8 cellular contexts compared by ENCODE assay signal in the genomic region with DNA sequence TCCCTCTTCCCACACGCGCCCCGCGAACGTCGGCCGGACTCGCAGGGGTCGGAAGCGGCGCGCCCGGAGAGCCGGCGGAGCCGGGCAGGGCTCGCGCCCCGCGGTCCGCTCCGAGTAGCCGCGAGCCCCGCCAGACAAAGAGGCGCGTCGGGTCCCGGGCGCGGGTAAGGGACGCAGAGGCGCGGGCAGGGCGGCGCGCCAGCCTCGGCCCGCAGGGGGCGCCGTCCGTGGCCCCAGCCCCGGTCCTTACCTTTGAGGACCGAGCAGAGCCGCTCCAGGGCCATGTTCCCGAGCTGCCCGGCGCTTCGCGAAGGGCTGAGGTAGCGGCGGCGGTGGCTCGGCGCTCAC. TPM values are rescaled to one million over a fixed set of nuclear protein-coding genes. Genes with fewer than 3 reads are reported as not detected.
A peak's percentile ranks its signal among the peaks of the same experiment; 100 is the strongest.
DNase-seq lines count a peak whose midpoint lies in the region; ATAC-seq lines count a peak whose summit lies in the region.

No MANE protein-coding gene starts in this region.

- WGBS in trophoblast cell (ENCODE audit: extremely low coverage, insufficient coverage, insufficient read length), result no CpG with 5 or more reads among the region's 55 CpGs

- H3K9me3 ChIP-seq in trophoblast cell (ENCODE audit: insufficient read depth, low read depth, low read length), result no peaks in the 10 kb centered on the region

- H3K36me3 ChIP-seq in trophoblast cell (ENCODE audit: control insufficient read depth in 1 of 2, insufficient read depth in 2 of 2, low read length in 2 of 2), result no peaks in the 10 kb centered on the region

- H3K23ac ChIP-seq in trophoblast cell (ENCODE audit: low read length), result no peak overlapping the region

- H3K27me3 ChIP-seq in trophoblast cell (ENCODE audit: insufficient read depth, low read length), result peaks cover 13% of the 10 kb centered on the region

- peak overlapping the region; percentile 61 for H4K8ac ChIP-seq in trophoblast cell (ENCODE audit: low read depth, low read length)

- no peak overlapping the region for H2AK5ac ChIP-seq in trophoblast cell (ENCODE audit: low read length)

- peak overlapping the region; percentile 6 for H3K14ac ChIP-seq in trophoblast cell (ENCODE audit: low read length)

- H4K12ac ChIP-seq in trophoblast cell (ENCODE audit: low read depth, low read length), result peak overlapping the region; percentile 39

- peaks cover 0 to 5% of the 10 kb centered on the region in 2 experiments for H3K4me1 ChIP-seq in trophoblast cell (ENCODE audit: control insufficient read depth in 1 of 2, insufficient read depth in 2 of 2, low read length in 2 of 2)

- H2AFZ ChIP-seq in trophoblast cell (ENCODE audit: insufficient read depth, low read length, poor library complexity), result peak overlapping the region; percentile 67

- H4K91ac ChIP-seq in trophoblast cell (ENCODE audit: low read depth, low read length), result peak overlapping the region; percentile 42

- no peak overlapping the region for H2BK12ac ChIP-seq in trophoblast cell (ENCODE audit: low read length)

- H3K79me2 ChIP-seq in trophoblast cell (ENCODE audit: control insufficient read depth, insufficient read depth, low read length, poor library complexity), result no peaks in the 10 kb centered on the region

- no peak overlapping the region for H2BK5ac ChIP-seq in trophoblast cell (ENCODE audit: low read depth, low read length, poor library complexity)

- H3K4me3 ChIP-seq in Jurkat, Clone E6-1 (ENCODE audit: low read length), result peak overlapping the region; percentile 74
- peak overlapping the region; percentile 74 for H3K4me3 ChIP-seq in trophoblast cell (ENCODE audit: low read depth, low read length)

- DNase-seq in GDM1 (lab: John Stamatoyannopoulos, UW), result peak; percentile 71
- peak; percentile 59 for DNase-seq in Jurkat, Clone E6-1 (ENCODE audit: low read depth, low spot score)
- peak; percentile 2 for DNase-seq in SIG-M5 (lab: John Stamatoyannopoulos, UW)
- DNase-seq in activated gamma-delta T cell (lab: John Stamatoyannopoulos, UW), result peak; percentile 30
- DNase-seq in glomerular visceral epithelial cell (ENCODE audit: extremely low spot score), result peak; percentile 73
- peak; percentile 38 to 69 for DNase-seq in trophoblast cell
- no peak for DNase-seq in AML-193 (lab: John Stamatoyannopoulos, UW)

- H3K18ac ChIP-seq in trophoblast cell (ENCODE audit: low read length), result peak overlapping the region; percentile 54

- H3K27ac ChIP-seq in trophoblast cell (ENCODE audit: low read depth, low read length), result no peak overlapping the region

- peak; percentile 61 for ATAC-seq in GM21825 (IDR thresholded peaks at IDR 0.05; ENCODE audit: unreplicated experiment)

- no peak overlapping the region for H3K9ac ChIP-seq in trophoblast cell (ENCODE audit: low read length)

- no peaks in the 10 kb centered on the region for H3K79me1 ChIP-seq in trophoblast cell (ENCODE audit: low read length)

- H3K4ac ChIP-seq in trophoblast cell (ENCODE audit: low read depth, low read length), result no peak overlapping the region

- no peak overlapping the region for H2BK120ac ChIP-seq in trophoblast cell (ENCODE audit: insufficient read depth, low read length, poor library complexity)

- peak overlapping the region; percentile 93 for H3K4me2 ChIP-seq in trophoblast cell (ENCODE audit: low read length)

RNA-seq across cellular contexts. Expression of a gene that starts 0.4 kb away (rescaled TPM):
- 90.3 TPM for polyA plus RNA-seq in Jurkat, Clone E6-1 (2012; ENCODE audit: insufficient read depth, insufficient read length)
- 13.5 and 15.0 TPM in 2 replicates for polyA plus RNA-seq in trophoblast cell (2013)

Comparison
In these comparisons a context has a peak if more than half of its experiments do, and no peak if none do; other contexts are left out.
1. DNase-seq: peak in GDM1 (single experiment), Jurkat, Clone E6-1 (single experiment), SIG-M5 (single experiment), activated gamma-delta T cell (single experiment), glomerular visceral epithelial cell (single experiment) and trophoblast cell (2 of 2); none in AML-193 (0 of 2).